8 cellular contexts compared by ENCODE assay signal in the genomic region with DNA sequence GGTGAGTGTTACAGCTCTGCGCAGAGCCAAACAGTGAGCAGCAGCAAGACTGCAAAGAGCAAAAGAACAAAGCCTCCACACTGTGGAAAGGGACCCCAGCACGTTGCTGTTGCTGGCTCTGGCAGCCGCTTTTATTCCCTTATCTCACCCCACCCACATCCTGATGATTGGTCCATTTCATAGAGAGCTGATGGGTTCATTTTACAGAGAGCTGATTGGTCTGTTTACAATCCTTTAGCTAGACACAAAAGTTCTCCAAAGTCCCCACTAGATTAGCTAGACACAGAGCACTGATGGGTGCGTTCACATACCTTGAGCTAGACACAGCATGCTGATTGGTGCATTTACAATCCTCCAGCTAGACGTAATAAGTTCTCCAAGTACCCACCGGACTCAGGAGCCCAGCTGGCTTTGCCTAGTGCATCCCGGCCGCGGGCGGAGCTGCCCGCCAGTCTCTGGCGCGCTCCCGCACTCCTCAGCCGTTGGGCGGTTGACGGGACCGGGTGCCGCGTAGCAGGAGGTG.
DNase-seq lines count a peak whose midpoint lies in the region; ATAC-seq and TF ChIP-seq lines count a peak whose summit lies in the region.
"Not testable (repeated sequence)": the region's sequence is repeated elsewhere in the genome, so short reads cannot be mapped to it uniquely, and the experiment has no call there.

No MANE protein-coding gene starts in this region.

- intact Hi-C loops in gastrocnemius medialis (cut with DNase I; ENCODE audit: low total_unique reads) = not testable (repeated sequence)

- TF ChIP-seq POLR2A in gastrocnemius medialis (IDR thresholded peaks at IDR 0.05) = not testable (repeated sequence)

- H3K27me3 ChIP-seq in gastrocnemius medialis = not testable (repeated sequence)

- H3K4me3 ChIP-seq in GM12864 (ENCODE audit: low read depth, low read length) (peak overlapping the region; percentile 54), gastrocnemius medialis (peak overlapping the region; percentile 51 to 76 (median 63))

- peak overlapping the region; percentile 74 to 87 (median 80) for H3K27ac ChIP-seq in gastrocnemius medialis

- not testable (repeated sequence) for ATAC-seq in gastrocnemius medialis

- H3K9me3 ChIP-seq in gastrocnemius medialis = not testable (repeated sequence)

- in situ Hi-C loops in gastrocnemius medialis (cut with MboI; ENCODE audit: low sequenced_read_pairs in 4 of 4) = not testable (repeated sequence)

- H3K4me1 ChIP-seq in gastrocnemius medialis = not testable (repeated sequence)

- H3K36me3 ChIP-seq in gastrocnemius medialis = not testable (repeated sequence)

- TF ChIP-seq CTCF in GM12864 (IDR thresholded peaks at IDR 0.05; ENCODE audit: low read depth, low read length, missing control alignments); gastrocnemius medialis (IDR thresholded peaks at IDR 0.05 in 4 of 5, conservative IDR thresholded peaks at IDR 0.05 in 1 of 5): not testable (repeated sequence)

- peak; percentile 66 for DNase-seq in GM12864 (ENCODE audit: low read depth)
- DNase-seq in NCI-H187 treated with DMSO at 0.1 percent for 48 hours (lab: John Stamatoyannopoulos, UW) = peak; percentile 38
- peak; percentile 87 for DNase-seq in SHP77 treated with DMSO at 0.1 percent for 48 hours (lab: John Stamatoyannopoulos, UW)
- peak; percentile 65 for DNase-seq in activated CD8-positive, alpha-beta memory T cell treated with anti-CD3 and anti-CD28 coated beads, Interleukin-2, amount 50 U/mL, for 48 hours
- DNase-seq in effector CD4-positive, alpha-beta T cell = peak; percentile 34
- DNase-seq in kidney glomerular epithelial cell (lab: John Stamatoyannopoulos, UW) = peak; percentile 84
- peak in 1 of 2 donors; percentile 8 for DNase-seq in gastrocnemius medialis
- DNase-seq in ureter (ENCODE audit: low spot score) = peak; percentile 55
